ENCODE assay signal across 2 cellular contexts in the genomic region with DNA sequence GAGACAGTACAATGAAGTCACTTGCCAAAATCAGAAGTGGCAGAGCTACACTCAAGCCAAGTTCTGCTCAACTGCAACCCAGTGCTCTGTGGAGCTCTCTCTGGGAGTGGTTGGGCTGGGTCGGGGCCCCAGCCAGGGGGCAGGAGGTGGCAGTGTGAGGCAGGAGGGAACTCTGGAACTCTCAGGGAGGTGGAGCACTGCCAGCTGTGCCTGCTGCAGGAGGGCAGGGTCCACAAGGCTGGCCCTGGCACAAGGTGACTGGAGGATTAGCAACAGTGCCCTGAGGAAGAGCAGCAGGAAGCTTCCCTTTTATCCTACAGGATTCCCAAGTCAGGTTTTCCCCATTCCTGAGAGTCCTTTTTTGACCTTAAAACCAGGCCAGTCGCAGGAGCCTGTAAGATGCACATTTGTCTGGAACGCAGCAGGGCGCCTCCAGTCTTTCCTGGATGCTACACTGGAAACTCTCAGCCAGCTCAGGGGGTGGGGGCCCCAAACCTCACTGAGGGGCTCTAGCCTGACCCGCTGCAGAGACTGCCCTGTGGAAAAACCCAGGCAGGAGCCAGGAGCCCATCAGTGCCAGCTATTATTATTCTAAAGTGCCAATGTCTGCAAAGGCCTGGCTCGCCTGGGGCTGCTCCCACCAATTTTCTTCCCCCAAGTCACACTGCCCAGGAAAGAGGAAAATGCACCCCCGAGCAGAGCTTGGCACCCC.
TF ChIP-seq lines count a peak whose summit lies in the region.

No MANE protein-coding gene starts in this region.

TF ChIP-seq in GM23338, 12 proteins besides CTCF, POLR2A, EP300 and RAD21 (continued from another document):
- TF ChIP-seq, protein P1, sequence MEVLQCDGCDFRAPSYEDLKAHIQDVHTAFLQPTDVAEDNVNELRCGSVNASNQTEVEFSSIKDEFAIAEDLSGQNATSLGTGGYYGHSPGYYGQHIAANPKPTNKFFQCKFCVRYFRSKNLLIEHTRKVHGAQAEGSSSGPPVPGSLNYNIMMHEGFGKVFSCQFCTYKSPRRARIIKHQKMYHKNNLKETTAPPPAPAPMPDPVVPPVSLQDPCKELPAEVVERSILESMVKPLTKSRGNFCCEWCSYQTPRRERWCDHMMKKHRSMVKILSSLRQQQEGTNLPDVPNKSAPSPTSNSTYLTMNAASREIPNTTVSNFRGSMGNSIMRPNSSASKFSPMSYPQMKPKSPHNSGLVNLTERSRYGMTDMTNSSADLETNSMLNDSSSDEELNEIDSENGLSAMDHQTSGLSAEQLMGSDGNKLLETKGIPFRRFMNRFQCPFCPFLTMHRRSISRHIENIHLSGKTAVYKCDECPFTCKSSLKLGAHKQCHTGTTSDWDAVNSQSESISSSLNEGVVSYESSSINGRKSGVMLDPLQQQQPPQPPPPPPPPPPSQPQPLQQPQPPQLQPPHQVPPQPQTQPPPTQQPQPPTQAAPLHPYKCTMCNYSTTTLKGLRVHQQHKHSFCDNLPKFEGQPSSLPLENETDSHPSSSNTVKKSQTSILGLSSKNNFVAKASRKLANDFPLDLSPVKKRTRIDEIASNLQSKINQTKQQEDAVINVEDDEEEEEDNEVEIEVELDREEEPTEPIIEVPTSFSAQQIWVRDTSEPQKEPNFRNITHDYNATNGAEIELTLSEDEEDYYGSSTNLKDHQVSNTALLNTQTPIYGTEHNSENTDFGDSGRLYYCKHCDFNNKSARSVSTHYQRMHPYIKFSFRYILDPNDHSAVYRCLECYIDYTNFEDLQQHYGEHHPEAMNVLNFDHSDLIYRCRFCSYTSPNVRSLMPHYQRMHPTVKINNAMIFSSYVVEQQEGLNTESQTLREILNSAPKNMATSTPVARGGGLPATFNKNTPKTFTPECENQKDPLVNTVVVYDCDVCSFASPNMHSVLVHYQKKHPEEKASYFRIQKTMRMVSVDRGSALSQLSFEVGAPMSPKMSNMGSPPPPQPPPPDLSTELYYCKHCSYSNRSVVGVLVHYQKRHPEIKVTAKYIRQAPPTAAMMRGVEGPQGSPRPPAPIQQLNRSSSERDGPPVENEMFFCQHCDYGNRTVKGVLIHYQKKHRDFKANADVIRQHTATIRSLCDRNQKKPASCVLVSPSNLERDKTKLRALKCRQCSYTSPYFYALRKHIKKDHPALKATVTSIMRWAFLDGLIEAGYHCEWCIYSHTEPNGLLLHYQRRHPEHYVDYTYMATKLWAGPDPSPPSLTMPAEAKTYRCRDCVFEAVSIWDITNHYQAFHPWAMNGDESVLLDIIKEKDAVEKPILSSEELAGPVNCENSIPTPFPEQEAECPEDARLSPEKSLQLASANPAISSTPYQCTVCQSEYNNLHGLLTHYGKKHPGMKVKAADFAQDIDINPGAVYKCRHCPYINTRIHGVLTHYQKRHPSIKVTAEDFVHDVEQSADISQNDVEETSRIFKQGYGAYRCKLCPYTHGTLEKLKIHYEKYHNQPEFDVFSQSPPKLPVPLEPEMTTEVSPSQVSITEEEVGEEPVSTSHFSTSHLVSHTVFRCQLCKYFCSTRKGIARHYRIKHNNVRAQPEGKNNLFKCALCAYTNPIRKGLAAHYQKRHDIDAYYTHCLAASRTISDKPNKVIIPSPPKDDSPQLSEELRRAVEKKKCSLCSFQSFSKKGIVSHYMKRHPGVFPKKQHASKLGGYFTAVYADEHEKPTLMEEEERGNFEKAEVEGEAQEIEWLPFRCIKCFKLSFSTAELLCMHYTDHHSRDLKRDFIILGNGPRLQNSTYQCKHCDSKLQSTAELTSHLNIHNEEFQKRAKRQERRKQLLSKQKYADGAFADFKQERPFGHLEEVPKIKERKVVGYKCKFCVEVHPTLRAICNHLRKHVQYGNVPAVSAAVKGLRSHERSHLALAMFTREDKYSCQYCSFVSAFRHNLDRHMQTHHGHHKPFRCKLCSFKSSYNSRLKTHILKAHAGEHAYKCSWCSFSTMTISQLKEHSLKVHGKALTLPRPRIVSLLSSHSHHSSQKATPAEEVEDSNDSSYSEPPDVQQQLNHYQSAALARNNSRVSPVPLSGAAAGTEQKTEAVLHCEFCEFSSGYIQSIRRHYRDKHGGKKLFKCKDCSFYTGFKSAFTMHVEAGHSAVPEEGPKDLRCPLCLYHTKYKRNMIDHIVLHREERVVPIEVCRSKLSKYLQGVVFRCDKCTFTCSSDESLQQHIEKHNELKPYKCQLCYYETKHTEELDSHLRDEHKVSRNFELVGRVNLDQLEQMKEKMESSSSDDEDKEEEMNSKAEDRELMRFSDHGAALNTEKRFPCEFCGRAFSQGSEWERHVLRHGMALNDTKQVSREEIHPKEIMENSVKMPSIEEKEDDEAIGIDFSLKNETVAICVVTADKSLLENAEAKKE (CRISPR knock-in tag; IDR thresholded peaks at IDR 0.05), result no peak
- TF ChIP-seq EZH2phosphoT487 (IDR thresholded peaks at IDR 0.05; ENCODE audit: unreplicated experiment), result no peak
- TF ChIP-seq NANOG (IDR thresholded peaks at IDR 0.05; ENCODE audit: borderline replicate concordance), result no peak
- TF ChIP-seq CREB1 (CRISPR knock-in tag; IDR thresholded peaks at IDR 0.05; ENCODE audit: low read depth), result no peak
TF ChIP-seq in GM23338: peak in this region for 0.

TF ChIP-seq in WTC11, 78 proteins besides CTCF, POLR2A, EP300 and RAD21 (continued from another document):
- TF ChIP-seq ZNF138 (CRISPR knock-in tag; conservative IDR thresholded peaks at IDR 0.05), result no peak
- no peak for TF ChIP-seq SP1 (CRISPR knock-in tag; conservative IDR thresholded peaks at IDR 0.05)
- TF ChIP-seq GRHL2 (CRISPR knock-in tag; IDR thresholded peaks at IDR 0.05; ENCODE audit: insufficient replicate concordance, severe bottlenecking), result no peak
- TF ChIP-seq, protein P2, sequence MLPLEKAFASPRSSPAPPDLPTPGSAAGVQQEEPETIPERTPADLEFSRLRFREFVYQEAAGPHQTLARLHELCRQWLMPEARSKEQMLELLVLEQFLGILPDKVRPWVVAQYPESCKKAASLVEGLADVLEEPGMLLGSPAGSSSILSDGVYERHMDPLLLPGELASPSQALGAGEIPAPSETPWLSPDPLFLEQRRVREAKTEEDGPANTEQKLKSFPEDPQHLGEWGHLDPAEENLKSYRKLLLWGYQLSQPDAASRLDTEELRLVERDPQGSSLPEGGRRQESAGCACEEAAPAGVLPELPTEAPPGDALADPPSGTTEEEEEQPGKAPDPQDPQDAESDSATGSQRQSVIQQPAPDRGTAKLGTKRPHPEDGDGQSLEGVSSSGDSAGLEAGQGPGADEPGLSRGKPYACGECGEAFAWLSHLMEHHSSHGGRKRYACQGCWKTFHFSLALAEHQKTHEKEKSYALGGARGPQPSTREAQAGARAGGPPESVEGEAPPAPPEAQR (CRISPR knock-in tag; IDR thresholded peaks at IDR 0.05), result no peak
- TF ChIP-seq ZNF416 (CRISPR knock-in tag; IDR thresholded peaks at IDR 0.05), result no peak
